ENCODE assay signal across 30 cellular contexts in genomic region chr5:116703923-116704322, GRCh38.
"Had no signal": no experiment of that assay in that cellular context is flagged by ENCODE, and none has a peak within 500 bp of the region (broad histone marks: within the 10 kb centered on the region; RNA-seq: fewer than 3 reads in every experiment).

No MANE protein-coding gene starts in this region.

- H3K79me2 ChIP-seq: hepatocyte had no signal

- H3K9me3 Mint-ChIP-seq: naive thymus-derived CD4-positive, alpha-beta T cell; nephron; stimulated activated naive CD8-positive, alpha-beta T cell treated with anti-CD3 and anti-CD28 coated beads, Interleukin-15, amount 100 ng/mL, for 72 hours had no signal

- H3K36me3 ChIP-seq: esophagus muscularis mucosa, gastroesophageal sphincter, heart left ventricle, left lung, prostate gland, right atrium auricular region, suprapubic skin, transverse colon, upper lobe of right lung, uterus had no signal

- H3K4me3 ChIP-seq: dorsolateral prefrontal cortex, esophagus muscularis mucosa, gastroesophageal sphincter, heart left ventricle, hepatocyte, left lung, prostate gland, right atrium auricular region, smooth muscle cell, suprapubic skin, transverse colon, upper lobe of right lung, uterus had no signal

- H3K27ac Mint-ChIP-seq: naive thymus-derived CD4-positive, alpha-beta T cell; stimulated activated naive CD8-positive, alpha-beta T cell treated with anti-CD3 and anti-CD28 coated beads, Interleukin-15, amount 100 ng/mL, for 72 hours had no signal

- H3K4me2 ChIP-seq: hepatocyte, smooth muscle cell had no signal

- H3K4me1 Mint-ChIP-seq: naive thymus-derived CD4-positive, alpha-beta T cell; stimulated activated naive CD8-positive, alpha-beta T cell treated with anti-CD3 and anti-CD28 coated beads, Interleukin-15, amount 100 ng/mL, for 72 hours had no signal

- H3K4me3 Mint-ChIP-seq: naive thymus-derived CD4-positive, alpha-beta T cell; nephron; stimulated activated naive CD8-positive, alpha-beta T cell treated with anti-CD3 and anti-CD28 coated beads, Interleukin-15, amount 100 ng/mL, for 72 hours had no signal

- ATAC-seq: foreskin keratinocyte; gastroesophageal sphincter; heart left ventricle; left cardiac atrium; left lung; naive thymus-derived CD4-positive, alpha-beta T cell; sciatic nerve; stimulated activated naive CD8-positive, alpha-beta T cell treated with anti-CD3 and anti-CD28 coated beads, Interleukin-15, amount 100 ng/mL, for 72 hours; upper lobe of right lung had no signal

- H3K36me3 Mint-ChIP-seq: naive thymus-derived CD4-positive, alpha-beta T cell had no signal

- H3K27me3 Mint-ChIP-seq: naive thymus-derived CD4-positive, alpha-beta T cell; stimulated activated naive CD8-positive, alpha-beta T cell treated with anti-CD3 and anti-CD28 coated beads, Interleukin-15, amount 100 ng/mL, for 72 hours had no signal

- H3K4me1 ChIP-seq: esophagus muscularis mucosa, foreskin keratinocyte, gastroesophageal sphincter, heart left ventricle, left lung, prostate gland, right atrium auricular region, suprapubic skin, transverse colon, upper lobe of right lung, uterus had no signal

- H3K27ac ChIP-seq: dorsolateral prefrontal cortex, esophagus muscularis mucosa, foreskin keratinocyte, gastroesophageal sphincter, heart left ventricle, hepatocyte, left lung, prostate gland, right atrium auricular region, suprapubic skin, transverse colon, upper lobe of right lung, uterus had no signal

- H3K27me3 ChIP-seq: dorsolateral prefrontal cortex, esophagus muscularis mucosa, foreskin keratinocyte, gastroesophageal sphincter, heart left ventricle, hepatocyte, left lung, right atrium auricular region, suprapubic skin, transverse colon, upper lobe of right lung, uterus had no signal

- H3K9me3 ChIP-seq: esophagus muscularis mucosa, gastroesophageal sphincter, heart left ventricle, left lung, prostate gland, right atrium auricular region, suprapubic skin, transverse colon, upper lobe of right lung, uterus had no signal

- DNase-seq: dorsolateral prefrontal cortex; effector CD4-positive, alpha-beta T cell; foreskin keratinocyte; heart left ventricle; left cardiac atrium; left lung; mesenchymal stem cell; midbrain; naive thymus-derived CD4-positive, alpha-beta T cell; nucleus accumbens; stimulated activated CD4-positive, alpha-beta T cell treated with anti-CD3 and anti-CD28 coated beads, Interleukin-12 subunit alpha, Interleukin-12 subunit beta, amount 100 ng/mL, for 4 hours; stimulated activated CD4-positive, alpha-beta T cell treated with anti-CD3 and anti-CD28 coated beads, Interleukin-1b, Interleukin-23, amount 100 ng/mL, for 48 hours; stimulated activated CD4-positive, alpha-beta T cell treated with anti-CD3 and anti-CD28 coated beads, Interleukin-4, amount 100 ng/mL, for 1 hour; stimulated activated CD8-positive, alpha-beta memory T cell treated with anti-CD3 and anti-CD28 coated beads, Interleukin-4, amount 100 ng/mL, for 48 hours; stimulated activated naive CD4-positive, alpha-beta T cell; stimulated activated naive CD8-positive, alpha-beta T cell treated with anti-CD3 and anti-CD28 coated beads, Interleukin-15, amount 100 ng/mL, for 72 hours; transverse colon; upper lobe of right lung; uterus had no signal

- FAIRE-seq: endothelial cell of umbilical vein, islet of Langerhans had no signal
